Comparison of ENCODE assay signal across 8 cellular contexts in genomic region chrX:109732780-109733657, GRCh38.
A peak's percentile ranks its signal among the peaks of the same experiment; 100 is the strongest.
DNase-seq lines count a peak whose midpoint lies in the region; ATAC-seq lines count a peak whose summit lies in the region.

TSS of gene ACSL4 (minus strand) at chrX:109733257. CDS start at chrX:109683363, 49,894 bp downstream.

- ATAC-seq in GM18907 (IDR thresholded peaks at IDR 0.05; ENCODE audit: unreplicated experiment) (peak; percentile 74), HG03159 (IDR thresholded peaks at IDR 0.05; ENCODE audit: unreplicated experiment) (peak; percentile 77)
- peak; percentile 75 to 84 for ATAC-seq in activated CD4-positive, CD25-positive, alpha-beta regulatory T cell treated with anti-CD3 and anti-CD28 coated beads, Interleukin-2, amount 50 U/mL, for 24 hours

- peak; percentile 78 for DNase-seq in ACHN
- DNase-seq in NCI-H446 treated with DMSO at 0.1 percent for 48 hours (lab: John Stamatoyannopoulos, UW), result peak; percentile 68
- peak; percentile 82 for DNase-seq in central memory CD4-positive, alpha-beta T cell
- peak; percentile 89 for DNase-seq in islet precursor cell
- DNase-seq in stimulated activated CD4-positive, alpha-beta T cell treated with anti-CD3 and anti-CD28 coated beads, Interleukin-12 subunit alpha, Interleukin-12 subunit beta, amount 100 ng/mL, for 4 hours, result peak; percentile 88

- in situ Hi-C loops in ACHN (cut with HindIII; ENCODE audit: low pct_ligation_motif_present, low pct_unique_long_range_greater_than_20kb, low sequenced_read_pairs), result no loop called here

Comparison
In these comparisons a context has a peak if more than half of its experiments do, and no peak if none do; other contexts are left out.
1. Peak in every context shown above with its lines: DNase-seq and ATAC-seq.